ENCODE assay signal across 8 cellular contexts in the genomic region with DNA sequence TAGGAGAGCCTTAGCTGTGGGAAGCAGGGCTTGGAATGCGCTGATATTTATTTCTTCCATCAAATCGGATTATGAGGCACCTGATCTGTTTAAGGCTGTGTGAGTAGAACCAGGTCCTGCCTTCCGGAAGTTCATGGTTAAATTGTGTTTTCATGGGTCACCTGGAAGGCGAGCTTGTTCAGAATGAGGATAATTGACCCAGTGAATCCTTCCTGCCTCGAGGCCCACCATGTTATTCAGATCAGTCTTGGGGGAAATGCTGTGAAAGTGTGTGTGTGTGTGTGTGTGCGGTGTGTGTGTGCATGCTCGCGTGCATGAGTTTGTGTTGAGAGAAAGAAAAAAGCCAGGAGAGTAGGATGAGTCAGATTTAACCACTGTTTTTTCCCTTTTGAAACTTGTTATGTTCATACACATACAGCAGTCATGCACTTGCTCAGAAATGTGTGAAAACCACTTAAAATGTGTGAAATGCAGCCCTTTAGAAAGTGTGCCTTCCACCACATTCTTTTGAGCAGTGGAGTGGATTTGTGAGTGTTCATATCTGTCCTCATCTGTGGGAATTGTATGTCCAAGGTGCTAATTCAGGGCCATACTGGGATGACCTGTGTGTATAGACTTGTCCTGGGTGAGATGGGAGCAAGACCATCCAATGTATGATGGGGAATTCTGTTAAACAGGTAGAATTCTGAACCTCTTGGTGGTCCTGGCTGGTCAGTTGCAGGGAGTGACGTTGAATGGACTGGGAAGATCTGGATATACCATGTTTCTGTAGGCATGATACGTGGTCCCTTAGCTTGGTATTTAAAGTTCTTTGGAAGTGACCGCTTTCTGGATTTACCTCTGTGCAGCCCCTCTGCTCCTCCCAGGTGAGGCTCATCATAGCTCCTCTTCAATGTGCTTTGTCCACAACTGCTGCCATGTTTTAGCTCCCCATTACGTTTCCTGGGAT. TPM values are rescaled to one million over a fixed set of nuclear protein-coding genes. Genes with fewer than 3 reads are reported as not detected.
DNase-seq lines count a peak whose midpoint lies in the region; ATAC-seq lines count a peak whose summit lies in the region.

No MANE protein-coding gene starts in this region.

- ATAC-seq in GM18502 (IDR thresholded peaks at IDR 0.05; ENCODE audit: poor library complexity, unreplicated experiment): peak; percentile 52
- peak; percentile 39 for ATAC-seq in HG03060 (IDR thresholded peaks at IDR 0.05; ENCODE audit: low read depth, unreplicated experiment)

- H3K27me3 Mint-ChIP-seq in immature natural killer cell (ENCODE audit: low read depth in 3 of 3): peaks cover 4 to 10% (median 9%) of the 10 kb centered on the region in 3 donors

- H3K27ac Mint-ChIP-seq in immature natural killer cell: no peak overlapping the region

- no peak overlapping the region for H3K4me3 Mint-ChIP-seq in immature natural killer cell

- H3K4me1 Mint-ChIP-seq in immature natural killer cell: peaks cover 24 to 27% of the 10 kb centered on the region in 2 donors

- H3K9me3 Mint-ChIP-seq in immature natural killer cell: no peaks in the 10 kb centered on the region

- peaks cover 3 to 8% (median 6%) of the 10 kb centered on the region in 3 donors for H3K36me3 Mint-ChIP-seq in immature natural killer cell

- peak; percentile 72 for DNase-seq in activated CD4-positive, alpha-beta T cell treated with anti-CD3 and anti-CD28 coated beads for 48 hours
- DNase-seq in immature natural killer cell (peak; percentile 85 to 87 (median 85)), NCI-H345 (lab: John Stamatoyannopoulos, UW) (no peak), SW 1271 (lab: John Stamatoyannopoulos, UW) (no peak), HPDE6-E6E7 (ENCODE audit: extremely low spot score) (no peak), NCI-H1694 treated with DMSO at 0.1 percent for 48 hours (lab: John Stamatoyannopoulos, UW) (no peak)

RNA-seq across cellular contexts. Expression of a gene that starts 36.9 kb away (rescaled TPM):
- polyA plus RNA-seq in immature natural killer cell: 10 to 100 TPM in 2 of 3 donors, 1 to 10 TPM in 1; 8.9 to 11.9 (median 10.0) TPM

Comparison
In these comparisons a context has a peak if more than half of its experiments do, and no peak if none do; other contexts are left out.
1. DNase-seq: peak in activated CD4-positive, alpha-beta T cell treated with anti-CD3 and anti-CD28 coated beads for 48 hours (single experiment) and immature natural killer cell (3 of 3); none in NCI-H345 (single experiment), SW 1271 (0 of 2), HPDE6-E6E7 (single experiment) and NCI-H1694 treated with DMSO at 0.1 percent for 48 hours (single experiment).